ENCODE assay signal across 12 cellular contexts in genomic region chrX:104098919-104099318, GRCh38. TPM values are rescaled to one million over a fixed set of nuclear protein-coding genes. Genes with fewer than 3 reads are reported as not detected.
"Had no signal": no experiment of that assay in that cellular context is flagged by ENCODE, and none has a peak within 500 bp of the region (broad histone marks: within the 10 kb centered on the region; RNA-seq: fewer than 3 reads in every experiment).

No MANE protein-coding gene starts in this region.

- H3K27ac ChIP-seq: ascending aorta, pancreas, vagina had no signal

- H3K27me3 ChIP-seq: ascending aorta, vagina had no signal

- H3K36me3 ChIP-seq: ascending aorta, pancreas, vagina had no signal

- ATAC-seq: stimulated activated naive CD8-positive, alpha-beta T cell treated with anti-CD3 and anti-CD28 coated beads, Interleukin-15, amount 100 ng/mL, for 72 hours had no signal

- H3K4me1 ChIP-seq: ascending aorta, pancreas, vagina had no signal

- H3K9me3 ChIP-seq: ascending aorta, pancreas, vagina had no signal

- DNase-seq: activated CD8-positive, alpha-beta memory T cell treated with anti-CD3 and anti-CD28 coated beads for 24 hours; activated CD8-positive, alpha-beta memory T cell treated with anti-CD3 and anti-CD28 coated beads, Interleukin-2, amount 50 U/mL, for 48 hours; activated effector memory CD4-positive, alpha-beta T cell treated with anti-CD3 and anti-CD28 coated beads, Interleukin-2, amount 50 U/mL, for 16 hours; natural killer cell; stimulated activated CD4-positive, alpha-beta T cell treated with anti-CD3 and anti-CD28 coated beads, Interleukin-4, amount 100 ng/mL, for 1 hour; stimulated activated naive CD8-positive, alpha-beta T cell treated with anti-CD3 and anti-CD28 coated beads, Interleukin-15, amount 100 ng/mL, for 72 hours; T1000 had no signal

- H3K4me3 ChIP-seq: ascending aorta, pancreas, smooth muscle cell, vagina had no signal

- H3K4me2 ChIP-seq: smooth muscle cell had no signal

RNA-seq across cellular contexts. Expression of gene H2BW2, which starts 59.2 kb away (rescaled TPM):
- polyA plus RNA-seq: adipose tissue, pancreas, smooth muscle cell had no signal
